Comparison of ENCODE assay signal across 21 cellular contexts in the genomic region with DNA sequence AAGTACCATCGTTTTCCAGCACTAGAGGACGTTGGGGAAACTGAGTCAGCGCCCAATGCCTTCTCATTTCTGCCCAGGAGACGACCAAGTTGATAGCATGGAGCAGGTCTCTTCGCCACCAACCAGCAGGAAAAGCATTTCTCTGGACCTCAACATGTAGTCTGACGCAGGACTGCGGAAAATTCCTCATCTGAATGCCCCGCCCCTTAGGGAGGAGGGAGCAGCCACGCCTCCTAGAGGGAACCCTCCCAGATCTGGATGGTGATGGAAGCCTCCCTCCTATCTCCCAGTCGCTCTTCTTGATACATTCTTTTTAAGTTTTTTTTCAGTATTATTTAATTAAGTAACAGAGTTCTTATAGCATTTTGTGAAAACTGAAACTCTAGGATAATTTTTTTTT. TPM values are rescaled to one million over a fixed set of nuclear protein-coding genes. Genes with fewer than 3 reads are reported as not detected.
DNase-seq lines count a peak whose midpoint lies in the region; ATAC-seq lines count a peak whose summit lies in the region.
"Had no signal": no experiment of that assay in that cellular context is flagged by ENCODE, and none has a peak within 500 bp of the region (broad histone marks: within the 10 kb centered on the region; RNA-seq: fewer than 3 reads in every experiment).

No MANE protein-coding gene starts in this region.

- POLR2A ChIA-PET in activated CD4-positive, alpha-beta memory T cell treated with anti-CD3 and anti-CD28 coated beads, Interleukin-2, amount 10 ng/mL, durations not matched to agents 7 days and 5 days (lab: Charles Lee), result no interaction called here

- no peak overlapping the region for H3K4me2 ChIP-seq in mesenchymal stem cell (ENCODE audit: low read length, poor library complexity, severe bottlenecking)
- H3K4me2 ChIP-seq in neuronal stem cell (ENCODE audit: insufficient read depth, low read length, poor library complexity, severe bottlenecking), result no peak overlapping the region
- H3K4me2 ChIP-seq: KMS-11 had no signal

- H2BK120ac ChIP-seq in mesenchymal stem cell (ENCODE audit: low read depth, low read length) (no peak overlapping the region), neuronal stem cell (ENCODE audit: low read depth, low read length) (no peak overlapping the region)

- no peak overlapping the region for H3K27ac Mint-ChIP-seq in activated CD4-positive, alpha-beta memory T cell treated with anti-CD3 and anti-CD28 coated beads, Interleukin-2, amount 10 ng/mL, durations not matched to agents 7 days and 5 days
- H3K27ac Mint-ChIP-seq: activated naive CD8-positive, alpha-beta T cell treated with anti-CD3 and anti-CD28 coated beads, Interleukin-2, amount 50 U/mL, for 24 hours; CD8-positive, alpha-beta T cell had no signal

- H3K9me3 ChIP-seq in mesenchymal stem cell (ENCODE audit: control insufficient read depth, low read length) (no peaks in the 10 kb centered on the region), neuronal stem cell (replicated peaks in 1 of 2; ENCODE audit: control insufficient read depth in 2 of 2, insufficient read depth in 1 of 2, low read depth in 1 of 2, low read length in 2 of 2) (peaks cover 0 to 2% of the 10 kb centered on the region in 2 donors)
- H3K9me3 ChIP-seq: left ventricle myocardium inferior, tibial nerve had no signal

- H3K27ac ChIP-seq in mesenchymal stem cell (ENCODE audit: low read length, poor library complexity, severe bottlenecking) (no peak overlapping the region), neuronal stem cell (replicated peaks; ENCODE audit: low read length) (no peak overlapping the region)
- H3K27ac ChIP-seq: KMS-11, left ventricle myocardium inferior, tibial nerve had no signal

- ATAC-seq in SK-N-SH treated with all-trans-retinoic acid at 6 μM for 48 hours, result peak; percentile 69
- ATAC-seq in activated T-cell treated with anti-CD3 and anti-CD28 coated beads, Interleukin-2, amount 50 U/mL, for 4 hours, result no peak
- ATAC-seq: activated naive CD8-positive, alpha-beta T cell treated with anti-CD3 and anti-CD28 coated beads, Interleukin-2, amount 50 U/mL, for 24 hours; CD8-positive, alpha-beta T cell had no signal

- H2BK12ac ChIP-seq in mesenchymal stem cell (ENCODE audit: low read length in 2 of 2), result no peak overlapping the region
- H2BK12ac ChIP-seq in neuronal stem cell (ENCODE audit: low read length), result no peak overlapping the region

- no peak overlapping the region for H3K4me3 Mint-ChIP-seq in activated T-cell treated with anti-CD3 and anti-CD28 coated beads, Interleukin-2, amount 50 U/mL, for 4 hours
- H3K4me3 Mint-ChIP-seq in activated CD4-positive, alpha-beta memory T cell treated with anti-CD3 and anti-CD28 coated beads, Interleukin-2, amount 10 ng/mL, durations not matched to agents 7 days and 5 days, result no peak overlapping the region
- H3K4me3 Mint-ChIP-seq: activated naive CD8-positive, alpha-beta T cell treated with anti-CD3 and anti-CD28 coated beads, Interleukin-2, amount 50 U/mL, for 24 hours; CD8-positive, alpha-beta T cell had no signal

- H3K18ac ChIP-seq in mesenchymal stem cell (ENCODE audit: low read depth in 1 of 2, low read length in 2 of 2), result no peak overlapping the region
- H3K18ac ChIP-seq in neuronal stem cell (ENCODE audit: low read length), result no peak overlapping the region

- DNase-seq in DMS53 (lab: John Stamatoyannopoulos, UW) (peak; percentile 3), DMS53 treated with DMSO at 0.1 percent for 48 hours (lab: John Stamatoyannopoulos, UW; ENCODE audit: unreplicated experiment) (no peak), HT-29 (ENCODE audit: low spot score) (peak; percentile 28), mesenchymal stem cell (peak; percentile 18), neuronal stem cell (ENCODE audit: low spot score) (no peak)
- DNase-seq in activated T-cell treated with anti-CD3 and anti-CD28 coated beads, Interleukin-2, amount 50 U/mL, for 4 hours, result no peak
- no peak for DNase-seq in activated CD4-positive, alpha-beta memory T cell treated with anti-CD3 and anti-CD28 coated beads, Interleukin-2, amount 10 ng/mL, durations not matched to agents 7 days and 5 days
- DNase-seq: 8988T; activated CD4-positive, alpha-beta T cell treated with anti-CD3 and anti-CD28 coated beads for 4 hours; activated naive CD8-positive, alpha-beta T cell treated with anti-CD3 and anti-CD28 coated beads, Interleukin-2, amount 50 U/mL, for 24 hours; activated T-cell treated with anti-CD3 and anti-CD28 coated beads, Interleukin-2, amount 50 U/mL, for 48 hours; CD8-positive, alpha-beta T cell; effector CD4-positive, alpha-beta T cell; left ventricle myocardium inferior; NCI-H187; posterior cingulate gyrus; small intestine had no signal

- no peak overlapping the region for H3K9ac ChIP-seq in mesenchymal stem cell (ENCODE audit: low read length)
- no peak overlapping the region for H3K9ac ChIP-seq in neuronal stem cell (ENCODE audit: low read depth, low read length, poor library complexity)
- H3K9ac ChIP-seq: KMS-11 had no signal

- H3K4me1 Mint-ChIP-seq in activated T-cell treated with anti-CD3 and anti-CD28 coated beads, Interleukin-2, amount 50 U/mL, for 4 hours (ENCODE audit: low read depth), result peaks cover 6% of the 10 kb centered on the region
- H3K4me1 Mint-ChIP-seq in activated CD4-positive, alpha-beta memory T cell treated with anti-CD3 and anti-CD28 coated beads, Interleukin-2, amount 10 ng/mL, durations not matched to agents 7 days and 5 days, result peaks cover 5% of the 10 kb centered on the region

- no peaks in the 10 kb centered on the region for H3K36me3 Mint-ChIP-seq in activated T-cell treated with anti-CD3 and anti-CD28 coated beads, Interleukin-2, amount 50 U/mL, for 4 hours (ENCODE audit: insufficient read depth)
- no peaks in the 10 kb centered on the region for H3K36me3 Mint-ChIP-seq in activated CD4-positive, alpha-beta memory T cell treated with anti-CD3 and anti-CD28 coated beads, Interleukin-2, amount 10 ng/mL, durations not matched to agents 7 days and 5 days (ENCODE audit: low read depth)
- H3K36me3 Mint-ChIP-seq: CD8-positive, alpha-beta T cell had no signal

- H3K4me1 ChIP-seq in mesenchymal stem cell (ENCODE audit: control insufficient read depth, insufficient read depth, low read depth, low read length), result no peaks in the 10 kb centered on the region
- H3K4me1 ChIP-seq in neuronal stem cell (ENCODE audit: control insufficient read depth in 2 of 2, insufficient read depth in 1 of 2, low read depth in 1 of 2, low read length in 2 of 2), result peaks cover 0 to 8% of the 10 kb centered on the region in 2 donors
- H3K4me1 ChIP-seq: left ventricle myocardium inferior had no signal

- WGBS in mesenchymal stem cell, result 51% methylated on average over 8 of the region's 10 CpGs
- no CpG with 5 or more reads among the region's 10 CpGs for WGBS in neuronal stem cell (ENCODE audit: extremely low coverage in 2 of 2, insufficient read length in 2 of 2, insufficient replicate concordance in 1 of 2), 2 donors

- no peak overlapping the region for H3K4ac ChIP-seq in mesenchymal stem cell (ENCODE audit: low read depth in 1 of 2, low read length in 2 of 2)
- no peak overlapping the region for H3K4ac ChIP-seq in neuronal stem cell (ENCODE audit: low read length)

- no peaks in the 10 kb centered on the region for H3K9me3 Mint-ChIP-seq in activated T-cell treated with anti-CD3 and anti-CD28 coated beads, Interleukin-2, amount 50 U/mL, for 4 hours
- no peaks in the 10 kb centered on the region for H3K9me3 Mint-ChIP-seq in activated CD4-positive, alpha-beta memory T cell treated with anti-CD3 and anti-CD28 coated beads, Interleukin-2, amount 10 ng/mL, durations not matched to agents 7 days and 5 days
- H3K9me3 Mint-ChIP-seq: activated naive CD8-positive, alpha-beta T cell treated with anti-CD3 and anti-CD28 coated beads, Interleukin-2, amount 50 U/mL, for 24 hours; CD8-positive, alpha-beta T cell had no signal

- no peak overlapping the region for H4K91ac ChIP-seq in mesenchymal stem cell (ENCODE audit: low read length)
- H4K91ac ChIP-seq in neuronal stem cell (ENCODE audit: low read depth, low read length, poor library complexity), result no peak overlapping the region

- H2AK5ac ChIP-seq in mesenchymal stem cell (ENCODE audit: low read length, severe bottlenecking), result no peak overlapping the region
- H2AK5ac ChIP-seq in neuronal stem cell (ENCODE audit: low read depth, low read length), result no peak overlapping the region

- peaks cover 20% of the 10 kb centered on the region for H3K27me3 Mint-ChIP-seq in activated T-cell treated with anti-CD3 and anti-CD28 coated beads, Interleukin-2, amount 50 U/mL, for 4 hours (ENCODE audit: low read depth)
- H3K27me3 Mint-ChIP-seq in activated CD4-positive, alpha-beta memory T cell treated with anti-CD3 and anti-CD28 coated beads, Interleukin-2, amount 10 ng/mL, durations not matched to agents 7 days and 5 days, result peaks cover 28% of the 10 kb centered on the region

- H3K79me1 ChIP-seq in mesenchymal stem cell (replicated peaks; ENCODE audit: low read length, poor library complexity, severe bottlenecking) (no peaks in the 10 kb centered on the region), neuronal stem cell (ENCODE audit: low read depth, low read length) (no peaks in the 10 kb centered on the region)

- CTCF ChIA-PET in activated CD4-positive, alpha-beta memory T cell treated with anti-CD3 and anti-CD28 coated beads, Interleukin-2, amount 10 ng/mL, durations not matched to agents 7 days and 5 days (lab: Charles Lee), result no interaction called here

- H2BK15ac ChIP-seq in mesenchymal stem cell (ENCODE audit: low read depth, poor library complexity, severe bottlenecking), result no peak overlapping the region
- no peak overlapping the region for H2BK15ac ChIP-seq in neuronal stem cell (ENCODE audit: low read length)

- no peak overlapping the region for H3K23ac ChIP-seq in mesenchymal stem cell (ENCODE audit: low read length in 2 of 2)
- no peak overlapping the region for H3K23ac ChIP-seq in neuronal stem cell (ENCODE audit: low read depth, low read length, poor library complexity)

- H3K14ac ChIP-seq in mesenchymal stem cell (ENCODE audit: low read length in 2 of 2) (no peak overlapping the region), neuronal stem cell (ENCODE audit: low read length) (no peak overlapping the region)

- no peak overlapping the region for H2BK5ac ChIP-seq in mesenchymal stem cell (ENCODE audit: low read depth, low read length, poor library complexity, severe bottlenecking)
- H2BK5ac ChIP-seq in neuronal stem cell (ENCODE audit: low read length), result no peak overlapping the region

- no peak overlapping the region for H3K4me3 ChIP-seq in mesenchymal stem cell (ENCODE audit: insufficient read depth in 1 of 2, low read depth in 1 of 2, low read length in 2 of 2)
- H3K4me3 ChIP-seq in neuronal stem cell (ENCODE audit: low read length in 2 of 2), result no peak overlapping the region
- H3K4me3 ChIP-seq: left ventricle myocardium inferior, tibial nerve had no signal

- no peaks in the 10 kb centered on the region for H3K36me3 ChIP-seq in mesenchymal stem cell (ENCODE audit: control insufficient read depth in 1 of 2, insufficient read depth in 2 of 2, low read depth in 1 of 2, low read length in 2 of 2)
- no peaks in the 10 kb centered on the region for H3K36me3 ChIP-seq in neuronal stem cell (replicated peaks in 1 of 2; ENCODE audit: control insufficient read depth in 2 of 2, insufficient read depth in 2 of 2, low read length in 2 of 2)
- H3K36me3 ChIP-seq: left ventricle myocardium inferior, tibial nerve had no signal

- no peak overlapping the region for H2AFZ ChIP-seq in mesenchymal stem cell (ENCODE audit: low read depth, low read length)
- no peak overlapping the region for H2AFZ ChIP-seq in neuronal stem cell (ENCODE audit: low read length)

- H3K27me3 ChIP-seq in mesenchymal stem cell (ENCODE audit: control insufficient read depth in 1 of 2, insufficient read depth in 1 of 2, low read length in 2 of 2) (peaks cover 27 to 70% of the 10 kb centered on the region in 2 experiments), neuronal stem cell (ENCODE audit: control insufficient read depth in 3 of 3, insufficient read depth in 3 of 3, low read depth in 1 of 3, low read length in 3 of 3) (peaks cover 0 to 11% (median 0%) of the 10 kb centered on the region in 3 experiments)
- H3K27me3 ChIP-seq: tibial nerve had no signal

- no peak overlapping the region for H4K8ac ChIP-seq in mesenchymal stem cell (ENCODE audit: low read length)
- H4K8ac ChIP-seq in neuronal stem cell (ENCODE audit: low read depth, low read length), result no peak overlapping the region

RNA-seq across cellular contexts. Expression of gene MINDY4B, which starts 17.4 kb away (rescaled TPM):
- total RNA-seq in HT-29 (2014; rRNA removed; shearing (Covaris generic)), result not detected in 2 replicates
- polyA plus RNA-seq in mesenchymal stem cell (2013, experiment 1 of 2), result not detected
- not detected for polyA plus RNA-seq in mesenchymal stem cell (2013, experiment 2 of 2)
- not detected for total RNA-seq in activated T-cell treated with anti-CD3 and anti-CD28 coated beads, Interleukin-2, amount 50 U/mL, for 4 hours
- not detected for total RNA-seq in activated CD4-positive, alpha-beta memory T cell treated with anti-CD3 and anti-CD28 coated beads, Interleukin-2, amount 10 ng/mL, durations not matched to agents 7 days and 5 days
- polyA plus RNA-seq in neuronal stem cell (2013, experiment 1 of 2), result not detected
- polyA plus RNA-seq in neuronal stem cell (2013, experiment 2 of 2), result not detected
- total RNA-seq: CD8-positive, alpha-beta T cell; fibroblast of lung; tibial nerve had no signal
- polyA plus RNA-seq: fibroblast of lung, small intestine had no signal

RNA-seq across cellular contexts. Expression of gene CLRN1, which starts 49.9 kb away (rescaled TPM):
- not detected in 2 replicates for total RNA-seq in HT-29 (2014; rRNA removed; shearing (Covaris generic))
- polyA plus RNA-seq in mesenchymal stem cell (2013, experiment 1 of 2), result not detected
- polyA plus RNA-seq in mesenchymal stem cell (2013, experiment 2 of 2), result not detected
- not detected for total RNA-seq in activated T-cell treated with anti-CD3 and anti-CD28 coated beads, Interleukin-2, amount 50 U/mL, for 4 hours
- total RNA-seq in activated CD4-positive, alpha-beta memory T cell treated with anti-CD3 and anti-CD28 coated beads, Interleukin-2, amount 10 ng/mL, durations not matched to agents 7 days and 5 days, result not detected
- polyA plus RNA-seq in neuronal stem cell (2013, experiment 1 of 2), result 0.08 TPM
- polyA plus RNA-seq in neuronal stem cell (2013, experiment 2 of 2), result 0.07 TPM
- total RNA-seq: CD8-positive, alpha-beta T cell; fibroblast of lung; left ventricle myocardium inferior; tibial nerve had no signal
- polyA plus RNA-seq: fibroblast of lung had no signal

Comparison
In these comparisons a context has a peak if more than half of its experiments do, and no peak if none do; other contexts are left out.
1. DNase-seq: peak in DMS53 (single experiment), HT-29 (single experiment) and mesenchymal stem cell (single experiment); none in DMS53 treated with DMSO at 0.1 percent for 48 hours (single experiment), activated T-cell treated with anti-CD3 and anti-CD28 coated beads, Interleukin-2, amount 50 U/mL, for 4 hours (single experiment), activated CD4-positive, alpha-beta memory T cell treated with anti-CD3 and anti-CD28 coated beads, Interleukin-2, amount 10 ng/mL, durations not matched to agents 7 days and 5 days (single experiment) and neuronal stem cell (single experiment).